8 cellular contexts compared by ENCODE assay signal in genomic region chr16:1826691-1827573, GRCh38. TPM values are rescaled to one million over a fixed set of nuclear protein-coding genes. Genes with fewer than 3 reads are reported as not detected.
DNase-seq lines count a peak whose midpoint lies in the region; ATAC-seq and TF ChIP-seq lines count a peak whose summit lies in the region.

TSS of gene FAHD1 (plus strand) at chr16:1827206. CDS start at chr16:1827239, 33 bp downstream.
TSS of gene HAGH (minus strand) at chr16:1826825. CDS start at chr16:1826787, 38 bp downstream.

- peak within 1 kb of the TSS; percentile 88 for H3K4me3 Mint-ChIP-seq in dendritic cell treated with granulocyte-macrophage colony-stimulating factor and Interleukin-4, amounts not matched to agents 40 ng/mL and 50 ng/mL, for 4 days

- TF ChIP-seq CTCF in liver (IDR thresholded peaks at IDR 0.05; ENCODE audit: low read depth, low read length, missing input control) = no peak

- intact Hi-C loops in dendritic cell treated with granulocyte-macrophage colony-stimulating factor and Interleukin-4, amounts not matched to agents 40 ng/mL and 50 ng/mL, for 4 days (cut with micrococcal nuclease) = no loop called here

- peak within 1 kb of the TSS; percentile 77 to 83 for H3K9ac ChIP-seq in liver (ENCODE audit: low read depth in 1 of 2, low read length in 2 of 2)

- H3K4me1 ChIP-seq in liver (ENCODE audit: control insufficient read depth in 4 of 4, insufficient read depth in 4 of 4, low read length in 3 of 4) = peaks cover 18 to 82% (median 65%) of the 10 kb centered on the region in 4 donors

- under 1% methylated on average over 104 of the region's 104 CpGs for WGBS in liver

- no peaks in the 10 kb centered on the region for H3K9me3 ChIP-seq in liver (ENCODE audit: control insufficient read depth in 4 of 4, low read length in 3 of 4)

- peaks cover 32% of the 10 kb centered on the region for H3K4me1 Mint-ChIP-seq in dendritic cell treated with granulocyte-macrophage colony-stimulating factor and Interleukin-4, amounts not matched to agents 40 ng/mL and 50 ng/mL, for 4 days (ENCODE audit: low read depth)

- H3K27me3 Mint-ChIP-seq in dendritic cell treated with granulocyte-macrophage colony-stimulating factor and Interleukin-4, amounts not matched to agents 40 ng/mL and 50 ng/mL, for 4 days = no peaks in the 10 kb centered on the region

- ATAC-seq in GM19438 (IDR thresholded peaks at IDR 0.05; ENCODE audit: low read depth, unreplicated experiment) (peak; percentile 73), HG03571 (IDR thresholded peaks at IDR 0.05; ENCODE audit: unreplicated experiment) (peak; percentile 69)

- no peak for TF ChIP-seq RAD21 in liver (IDR thresholded peaks at IDR 0.05)

- peak; percentile 97 for DNase-seq in CD1c-positive myeloid dendritic cell (ENCODE audit: extremely low spot score)
- DNase-seq in NCI-H774 (lab: John Stamatoyannopoulos, UW) = peak; percentile 72
- DNase-seq in activated CD4-positive, alpha-beta T cell treated with anti-CD3 and anti-CD28 coated beads, Interleukin-2, amount 50 U/mL, for 4 hours = peak; percentile 82 to 83
- DNase-seq in stimulated activated CD4-positive, alpha-beta T cell treated with anti-CD3 and anti-CD28 coated beads, Interleukin-4, amount 100 ng/mL, for 1 hour = peak; percentile 89

- peak within 1 kb of the TSS; percentile 95 for H3K27ac Mint-ChIP-seq in dendritic cell treated with granulocyte-macrophage colony-stimulating factor and Interleukin-4, amounts not matched to agents 40 ng/mL and 50 ng/mL, for 4 days

- H3K9me3 Mint-ChIP-seq in dendritic cell treated with granulocyte-macrophage colony-stimulating factor and Interleukin-4, amounts not matched to agents 40 ng/mL and 50 ng/mL, for 4 days = no peaks in the 10 kb centered on the region

- peak within 1 kb of the TSS; percentile 83 to 94 for H3K27ac ChIP-seq in liver (ENCODE audit: low read depth in 1 of 2, low read length in 2 of 2)

- H3K36me3 Mint-ChIP-seq in dendritic cell treated with granulocyte-macrophage colony-stimulating factor and Interleukin-4, amounts not matched to agents 40 ng/mL and 50 ng/mL, for 4 days (ENCODE audit: low read depth) = peaks cover 52% of the 10 kb centered on the region

- H3K36me3 ChIP-seq in liver (ENCODE audit: control insufficient read depth in 4 of 4, insufficient read depth in 3 of 4, low read depth in 1 of 4, low read length in 3 of 4) = peaks cover 4 to 8% (median 7%) of the 10 kb centered on the region in 4 donors

- H3K4me3 ChIP-seq in liver (ENCODE audit: low read depth in 1 of 3, low read length in 3 of 3) = peak within 1 kb of the TSS; percentile 77 to 91 (median 82)

- H3K27me3 ChIP-seq in liver (ENCODE audit: control insufficient read depth in 4 of 4, insufficient read depth in 4 of 4, low read length in 3 of 4) = no peaks in the 10 kb centered on the region

TF ChIP-seq in liver, 16 proteins besides CTCF, POLR2A, EP300 and RAD21:
- TF ChIP-seq YY1 (IDR thresholded peaks at IDR 0.05) (peak; percentile 98), FOXA2 (IDR thresholded peaks at IDR 0.05) (no peak), NR2F2 (IDR thresholded peaks at IDR 0.05) (no peak), EGR1 (IDR thresholded peaks at IDR 0.05; ENCODE audit: low read depth in 2 of 2) (no peak), SP1 (IDR thresholded peaks at IDR 0.05) (peak; percentile 85), ZBTB33 (IDR thresholded peaks at IDR 0.05) (peak; percentile 40), ATF3 (IDR thresholded peaks at IDR 0.05) (no peak), GABPA (IDR thresholded peaks at IDR 0.05 in 1 of 2, conservative IDR thresholded peaks at IDR 0.05 in 1 of 2) (peak in 1 of 2 donors; percentile 38), TAF1 (conservative IDR thresholded peaks at IDR 0.05) (no peak), MAX (IDR thresholded peaks at IDR 0.05) (peak; percentile 65), REST (IDR thresholded peaks at IDR 0.05) (peak; percentile 54), RXRA (IDR thresholded peaks at IDR 0.05) (no peak)

RNA-seq across cellular contexts. Expression of gene FAHD1, which starts in this region (rescaled TPM):
- total RNA-seq in liver = 10 to 100 TPM; 71.9 to 84.2 TPM
- polyA plus RNA-seq in liver = 10 to 100 TPM; 42.7 to 50.9 TPM

RNA-seq across cellular contexts. Expression of gene HAGH, which starts in this region (rescaled TPM):
- 100 to 1,000 TPM; 219 to 252 TPM for total RNA-seq in liver
- 100 to 1,000 TPM; 169 to 188 TPM for polyA plus RNA-seq in liver

Comparison
In these comparisons a context has a peak if more than half of its experiments do, and no peak if none do; other contexts are left out.
1. Peak in every context shown above with its lines: DNase-seq, ATAC-seq, H3K4me3 ChIP-seq and H3K27ac ChIP-seq.